In the genomic region with DNA sequence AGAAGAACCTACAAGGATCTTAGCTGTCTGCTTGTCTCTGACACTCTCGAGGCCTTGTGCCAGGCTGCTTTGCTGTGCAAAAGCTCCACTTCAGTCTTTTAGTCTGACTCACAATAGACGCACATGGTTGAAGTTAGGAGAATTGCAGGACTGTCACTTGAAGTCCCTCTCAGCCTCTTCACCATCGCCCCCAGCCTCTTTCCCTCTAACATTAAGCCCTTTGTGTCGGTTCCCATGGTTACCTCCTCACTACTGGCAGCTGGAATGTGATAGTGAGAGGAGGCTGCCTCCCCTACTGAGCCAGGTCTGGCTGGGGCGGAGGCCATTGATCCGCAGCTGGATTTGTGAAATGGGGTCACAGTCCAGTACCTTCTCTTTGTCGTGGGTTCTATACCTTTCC, we compare ENCODE assay signal across 13 cellular contexts.
A peak's percentile ranks its signal among the peaks of the same experiment; 100 is the strongest.
DNase-seq lines count a peak whose midpoint lies in the region; ATAC-seq and TF ChIP-seq lines count a peak whose summit lies in the region.
"Had no signal": no experiment of that assay in that cellular context is flagged by ENCODE, and none has a peak within 500 bp of the region (broad histone marks: within the 10 kb centered on the region; RNA-seq: fewer than 3 reads in every experiment).

No MANE protein-coding gene starts in this region.

- peaks cover 5% of the 10 kb centered on the region for H3K79me2 ChIP-seq in trophoblast cell (ENCODE audit: control insufficient read depth, insufficient read depth, low read length, poor library complexity)

- H3K23ac ChIP-seq in trophoblast cell (ENCODE audit: low read length): no peak overlapping the region

- H3K9me3 ChIP-seq in trophoblast cell (ENCODE audit: insufficient read depth, low read depth, low read length): no peaks in the 10 kb centered on the region
- no peaks in the 10 kb centered on the region for H3K9me3 ChIP-seq in T-helper 17 cell (ENCODE audit: control insufficient read depth, low read length, poor library complexity, severe bottlenecking)
- H3K9me3 ChIP-seq: testis had no signal

- no peaks in the 10 kb centered on the region for H3K9me3 Mint-ChIP-seq in endothelial cell (ENCODE audit: unreplicated experiment)
- H3K9me3 Mint-ChIP-seq: activated naive CD4-positive, alpha-beta T cell treated with anti-CD3 and anti-CD28 coated beads, Interleukin-2, amount 50 U/mL, for 72 hours had no signal

- H3K9ac ChIP-seq in trophoblast cell (ENCODE audit: low read length): no peak overlapping the region

- no peak for ATAC-seq in HG03565 (IDR thresholded peaks at IDR 0.05; ENCODE audit: unreplicated experiment)
- no peak for ATAC-seq in T-helper 17 cell
- ATAC-seq: activated naive CD4-positive, alpha-beta T cell treated with anti-CD3 and anti-CD28 coated beads, Interleukin-2, amount 50 U/mL, for 72 hours; left colon had no signal

- H3K4me3 Mint-ChIP-seq in endothelial cell (ENCODE audit: unreplicated experiment) (no peak overlapping the region), T-helper 17 cell (no peak overlapping the region)

- H3K4ac ChIP-seq in trophoblast cell (ENCODE audit: low read depth, low read length): no peak overlapping the region

- peak overlapping the region; percentile 27 for H2BK12ac ChIP-seq in trophoblast cell (ENCODE audit: low read length)

- TF ChIP-seq CTCF in endothelial cell (IDR thresholded peaks at IDR 0.05; ENCODE audit: unreplicated experiment): no peak

- peaks cover 19 to 20% of the 10 kb centered on the region in 2 experiments for H3K4me1 ChIP-seq in trophoblast cell (ENCODE audit: control insufficient read depth in 1 of 2, insufficient read depth in 2 of 2, low read length in 2 of 2)
- H3K4me1 ChIP-seq: testis had no signal

- H4K91ac ChIP-seq in trophoblast cell (ENCODE audit: low read depth, low read length): no peak overlapping the region

- no peaks in the 10 kb centered on the region for H3K27me3 ChIP-seq in trophoblast cell (ENCODE audit: insufficient read depth, low read length)
- H3K27me3 ChIP-seq: testis had no signal

- peaks cover 41% of the 10 kb centered on the region for H3K4me1 Mint-ChIP-seq in endothelial cell (ENCODE audit: unreplicated experiment)
- peaks cover 8% of the 10 kb centered on the region for H3K4me1 Mint-ChIP-seq in T-helper 17 cell

- no peak overlapping the region for H3K14ac ChIP-seq in trophoblast cell (ENCODE audit: low read length)

- H3K36me3 ChIP-seq in trophoblast cell (ENCODE audit: control insufficient read depth in 1 of 2, insufficient read depth in 2 of 2, low read length in 2 of 2): peaks cover 2% of the 10 kb centered on the region in 2 experiments

- no peak overlapping the region for H2AFZ ChIP-seq in trophoblast cell (ENCODE audit: insufficient read depth, low read length, poor library complexity)

- H3K4me2 ChIP-seq in trophoblast cell (ENCODE audit: low read length): no peak overlapping the region

- H3K27ac Mint-ChIP-seq in endothelial cell (ENCODE audit: unreplicated experiment): peak overlapping the region; percentile 80
- H3K27ac Mint-ChIP-seq in T-helper 17 cell: no peak overlapping the region
- H3K27ac Mint-ChIP-seq: activated naive CD4-positive, alpha-beta T cell treated with anti-CD3 and anti-CD28 coated beads, Interleukin-2, amount 50 U/mL, for 72 hours had no signal

- H3K36me3 Mint-ChIP-seq in endothelial cell (ENCODE audit: low read depth, unreplicated experiment) (no peaks in the 10 kb centered on the region), T-helper 17 cell (ENCODE audit: low read depth) (no peaks in the 10 kb centered on the region)
- H3K36me3 Mint-ChIP-seq: activated naive CD4-positive, alpha-beta T cell treated with anti-CD3 and anti-CD28 coated beads, Interleukin-2, amount 50 U/mL, for 72 hours had no signal

- DNase-seq in NCI-H1417 (lab: John Stamatoyannopoulos, UW) (peak; percentile 34 to 90 (median 80)), NCI-H1417 treated with DMSO at 0.1 percent for 48 hours (lab: John Stamatoyannopoulos, UW) (no peak), NCI-H2029 treated with DMSO at 0.1 percent for 48 hours (lab: John Stamatoyannopoulos, UW) (peak; percentile 41), endothelial cell (ENCODE audit: low spot score) (peak; percentile 35), trophoblast cell (no peak), epidermal melanocyte (ENCODE audit: insufficient read length, low spot score) (no peak), T-helper 17 cell (no peak)
- DNase-seq: activated CD4-positive, alpha-beta T cell treated with anti-CD3 and anti-CD28 coated beads for 4 hours; left colon; SIG-M5; testis had no signal

- H3K4me3 ChIP-seq in trophoblast cell (ENCODE audit: low read depth, low read length): no peak overlapping the region
- H3K4me3 ChIP-seq: testis had no signal

- H4K12ac ChIP-seq in trophoblast cell (ENCODE audit: low read depth, low read length): no peak overlapping the region

- no CpG with 5 or more reads among the region's 7 CpGs for WGBS in trophoblast cell (ENCODE audit: extremely low coverage, insufficient coverage, insufficient read length)

- no peak overlapping the region for H2AK5ac ChIP-seq in trophoblast cell (ENCODE audit: low read length)

- no peak overlapping the region for H3K27ac ChIP-seq in trophoblast cell (ENCODE audit: low read depth, low read length)
- H3K27ac ChIP-seq: testis had no signal

- H2BK5ac ChIP-seq in trophoblast cell (ENCODE audit: low read depth, low read length, poor library complexity): peak overlapping the region; percentile 4

- peaks cover 6% of the 10 kb centered on the region for H3K27me3 Mint-ChIP-seq in endothelial cell (ENCODE audit: unreplicated experiment)
- peaks cover 69% of the 10 kb centered on the region for H3K27me3 Mint-ChIP-seq in T-helper 17 cell

- no peak overlapping the region for H4K8ac ChIP-seq in trophoblast cell (ENCODE audit: low read depth, low read length)

- H3K18ac ChIP-seq in trophoblast cell (ENCODE audit: low read length): peak overlapping the region; percentile 16

- H2BK120ac ChIP-seq in trophoblast cell (ENCODE audit: insufficient read depth, low read length, poor library complexity): no peak overlapping the region

- peaks cover 5% of the 10 kb centered on the region for H3K79me1 ChIP-seq in trophoblast cell (ENCODE audit: low read length)

Comparison
In these comparisons a context has a peak if more than half of its experiments do, and no peak if none do; other contexts are left out.
1. DNase-seq: peak in NCI-H1417 (3 of 3), NCI-H2029 treated with DMSO at 0.1 percent for 48 hours (single experiment) and endothelial cell (single experiment); none in NCI-H1417 treated with DMSO at 0.1 percent for 48 hours (single experiment), trophoblast cell (0 of 2), epidermal melanocyte (single experiment) and T-helper 17 cell (0 of 3).